ENCODE assay signal across 11 cellular contexts in genomic region chr1:109864063-109864822, GRCh38. TPM values are rescaled to one million over a fixed set of nuclear protein-coding genes. Genes with fewer than 3 reads are reported as not detected.
DNase-seq lines count a peak whose midpoint lies in the region; ATAC-seq and TF ChIP-seq lines count a peak whose summit lies in the region.
"Had no signal": no experiment of that assay in that cellular context is flagged by ENCODE, and none has a peak within 500 bp of the region (broad histone marks: within the 10 kb centered on the region; RNA-seq: fewer than 3 reads in every experiment).

No MANE protein-coding gene starts in this region.

- H3K27ac ChIP-seq in left lung = no peak overlapping the region
- peak overlapping the region; percentile 35 for H3K27ac ChIP-seq in substantia nigra (ENCODE audit: low read depth, low read length, poor library complexity, severe bottlenecking)
- H3K27ac ChIP-seq: VCaP had no signal

- peak overlapping the region; percentile 27 for H3K27ac Mint-ChIP-seq in activated CD8-positive, alpha-beta T cell treated with anti-CD3 and anti-CD28 coated beads, Interleukin-2, amount 10 ng/mL, durations not matched to agents 7 days and 5 days
- H3K27ac Mint-ChIP-seq: activated naive CD8-positive, alpha-beta T cell had no signal

- peaks cover 17% of the 10 kb centered on the region for H3K9me3 Mint-ChIP-seq in activated CD8-positive, alpha-beta T cell treated with anti-CD3 and anti-CD28 coated beads, Interleukin-2, amount 10 ng/mL, durations not matched to agents 7 days and 5 days (ENCODE audit: insufficient read depth)

- peaks cover 6 to 14% of the 10 kb centered on the region in 2 donors for H3K4me1 ChIP-seq in left lung

- DNase-seq in LHCN-M2 (ENCODE audit: low read depth) (peak; percentile 31), left lung (no peak), substantia nigra (lab: John Stamatoyannopoulos, UW) (no peak), iPS-NIHi7 (ENCODE audit: extremely low spot score) (no peak), SK-N-DZ (ENCODE audit: low spot score) (no peak), DMS79 treated with DMSO at 0.1 percent for 48 hours (lab: John Stamatoyannopoulos, UW) (no peak)
- DNase-seq in activated CD8-positive, alpha-beta T cell treated with anti-CD3 and anti-CD28 coated beads, Interleukin-2, amount 10 ng/mL, durations not matched to agents 7 days and 5 days = no peak
- DNase-seq: naive thymus-derived CD8-positive, alpha-beta T cell; NK-92 treated with Interleukin-12 subunit alpha and Interleukin-12 subunit beta, amount 100 ng/mL, for 24 hours had no signal

- no peak overlapping the region for H3K4me3 ChIP-seq in left lung

- intact Hi-C loops in left lung (cut with DNase I) = no loop called here

- peaks cover 0 to 5% of the 10 kb centered on the region in 2 donors for H3K9me3 ChIP-seq in left lung

- no peak for TF ChIP-seq CTCF in left lung (IDR thresholded peaks at IDR 0.05)

- H3K4me1 Mint-ChIP-seq in activated CD8-positive, alpha-beta T cell treated with anti-CD3 and anti-CD28 coated beads, Interleukin-2, amount 10 ng/mL, durations not matched to agents 7 days and 5 days (ENCODE audit: low read depth) = peaks cover 11% of the 10 kb centered on the region

- peak; percentile 57 for ATAC-seq in activated CD8-positive, alpha-beta T cell treated with anti-CD3 and anti-CD28 coated beads, Interleukin-2, amount 10 ng/mL, durations not matched to agents 7 days and 5 days
- peak; percentile 68 for ATAC-seq in left lung

- CTCF ChIA-PET in activated CD8-positive, alpha-beta T cell treated with anti-CD3 and anti-CD28 coated beads, Interleukin-2, amount 10 ng/mL, durations not matched to agents 7 days and 5 days (lab: Charles Lee) = interaction anchor here (1.0 kb wide), 1 partner anchor 120 kb away, joined by 4 read pairs; the partner anchor contains the start of gene AHCYL1

- no peak overlapping the region for H3K4me3 Mint-ChIP-seq in activated CD8-positive, alpha-beta T cell treated with anti-CD3 and anti-CD28 coated beads, Interleukin-2, amount 10 ng/mL, durations not matched to agents 7 days and 5 days
- H3K4me3 Mint-ChIP-seq: activated naive CD8-positive, alpha-beta T cell; naive thymus-derived CD8-positive, alpha-beta T cell had no signal

- peaks cover 14% of the 10 kb centered on the region for H3K27me3 Mint-ChIP-seq in activated CD8-positive, alpha-beta T cell treated with anti-CD3 and anti-CD28 coated beads, Interleukin-2, amount 10 ng/mL, durations not matched to agents 7 days and 5 days (ENCODE audit: low read depth)
- H3K27me3 Mint-ChIP-seq: activated naive CD8-positive, alpha-beta T cell had no signal

- H3K36me3 Mint-ChIP-seq in activated CD8-positive, alpha-beta T cell treated with anti-CD3 and anti-CD28 coated beads, Interleukin-2, amount 10 ng/mL, durations not matched to agents 7 days and 5 days (ENCODE audit: low read depth) = peaks cover 10% of the 10 kb centered on the region
- H3K36me3 Mint-ChIP-seq: activated naive CD8-positive, alpha-beta T cell had no signal

- POLR2A ChIA-PET in activated CD8-positive, alpha-beta T cell treated with anti-CD3 and anti-CD28 coated beads, Interleukin-2, amount 10 ng/mL, durations not matched to agents 7 days and 5 days (lab: Charles Lee) = no interaction called here

- no peaks in the 10 kb centered on the region for H3K36me3 ChIP-seq in left lung

- H3K27me3 ChIP-seq in left lung = no peaks in the 10 kb centered on the region

RNA-seq across cellular contexts. Expression of gene CSF1, which starts 46.4 kb away (rescaled TPM):
- total RNA-seq in LHCN-M2 (2014; rRNA removed) = 42.4 and 52.8 TPM in 2 replicates
- 24.9 TPM for polyA plus RNA-seq in LHCN-M2 (2012)
- total RNA-seq in activated CD8-positive, alpha-beta T cell treated with anti-CD3 and anti-CD28 coated beads, Interleukin-2, amount 10 ng/mL, durations not matched to agents 7 days and 5 days = 10 to 100 TPM; 40.3 to 41.1 TPM
- 10 to 100 TPM; 45.7 to 68.0 TPM for total RNA-seq in left lung
- polyA plus RNA-seq in SK-N-DZ (2014; cell fraction: cytosol; rRNA removed) = 1.3 and 1.4 TPM in 2 replicates
- 0.47 and 0.89 TPM in 2 replicates for polyA plus RNA-seq in SK-N-DZ (2014; cell fraction: nucleus; rRNA removed)
